18 cellular contexts compared by ENCODE assay signal in the genomic region with DNA sequence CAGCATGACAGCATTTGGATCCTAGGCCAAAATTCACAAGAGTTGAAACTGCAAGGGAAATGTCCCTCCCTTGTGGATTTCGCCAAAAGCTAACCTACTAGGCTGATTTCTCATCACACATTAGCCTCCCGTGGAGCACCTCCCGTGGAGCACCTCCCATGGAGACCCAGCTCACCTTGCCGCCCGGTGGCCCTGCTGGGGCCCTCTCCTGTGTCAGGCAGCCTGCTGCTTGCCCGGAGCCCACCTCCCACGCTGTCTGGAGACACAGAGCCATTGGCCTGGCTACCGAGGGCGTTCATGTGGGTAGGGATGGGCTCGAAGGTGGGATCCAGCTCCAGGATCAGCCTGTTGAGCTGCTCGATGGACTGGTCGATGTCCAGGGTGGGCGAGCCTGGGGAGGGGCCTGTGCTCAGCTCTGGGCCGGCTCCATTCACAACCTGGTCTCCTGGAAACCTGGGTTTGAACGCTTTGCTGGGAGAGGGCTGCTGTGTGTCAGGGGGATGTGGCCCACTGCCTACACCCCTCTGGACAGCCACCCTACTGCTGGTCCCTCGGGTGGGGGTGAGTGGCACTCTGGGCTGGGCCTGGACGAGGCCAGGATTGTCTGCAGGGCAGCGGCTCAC.
A peak's percentile ranks its signal among the peaks of the same experiment; 100 is the strongest.
DNase-seq lines count a peak whose midpoint lies in the region; ATAC-seq, FAIRE-seq and TF ChIP-seq lines count a peak whose summit lies in the region.
"Had no signal": no experiment of that assay in that cellular context is flagged by ENCODE, and none has a peak within 500 bp of the region (broad histone marks: within the 10 kb centered on the region; RNA-seq: fewer than 3 reads in every experiment).

No MANE protein-coding gene starts in this region.

- no TSS peak for BruUV-seq in K562 (replicated peaks; lab: Mats Ljungman, UMichigan)

- TF ChIP-seq CTCF in HEK293 (tag by site-specific recombination; IDR thresholded peaks at IDR 0.05) (no peak), K562 (IDR thresholded peaks at IDR 0.05 in 2 of 3, conservative IDR thresholded peaks at IDR 0.05 in 1 of 3; ENCODE audit: insufficient read depth in 2 of 3, low read depth in 1 of 3, low read length in 3 of 3) (no peak), spleen (IDR thresholded peaks at IDR 0.05 in 8 of 11, conservative IDR thresholded peaks at IDR 0.05 in 3 of 11) (no peak)

- CTCF ChIA-PET in HEK293 (lab: Yijun Ruan, JAX) = no interaction called here
- CTCF ChIA-PET in K562 (lab: Yijun Ruan, JAX; ENCODE audit: low intra/inter-chr PET ratio) = no interaction called here

- no peak overlapping the region for H3K9ac ChIP-seq in K562 (ENCODE audit: insufficient read depth in 1 of 2, low read depth in 2 of 2, low read length in 2 of 2)

- no peak overlapping the region for H3K4me2 ChIP-seq in K562 (ENCODE audit: insufficient read depth, low read length)

- 0% methylated on average over 18 of the region's 18 CpGs for WGBS in K562 (ENCODE audit: insufficient coverage, low coverage, missing lambda C conversion rate)
- WGBS in spleen, 5 donors = 91 to 94% (median 92%) methylated on average over 13 to 18 of the region's 18 CpGs

- H3K27me3 ChIP-seq in K562 (ENCODE audit: control insufficient read depth in 2 of 2, insufficient read depth in 2 of 2, low read length in 2 of 2) = peaks cover 5 to 55% of the 10 kb centered on the region in 2 experiments; a peak in 4 of 5 replicates
- H3K27me3 ChIP-seq in spleen (replicated peaks in 1 of 7) = no peaks in the 10 kb centered on the region

- ATAC-seq in K562 = no peak
- no peak for ATAC-seq in HG02884 (IDR thresholded peaks at IDR 0.05; ENCODE audit: unreplicated experiment)
- ATAC-seq: CD8-positive, alpha-beta T cell had no signal

- TF ChIP-seq RAD21 in K562 (CRISPR knock-in tag; conservative IDR thresholded peaks at IDR 0.05 in 1 of 2, IDR thresholded peaks at IDR 0.05 in 1 of 2) = no peak

- in situ Hi-C loops in K562 (cut with MboI) = no loop called here

- no peaks in the 10 kb centered on the region for H3K79me2 ChIP-seq in K562 (ENCODE audit: control insufficient read depth, insufficient read depth, low read length)

- FAIRE-seq in K562 (lab: Jason Lieb, UNC) = no peak
- FAIRE-seq: GM12892, HTR-8/SVneo had no signal

- H2AFZ ChIP-seq in K562 (ENCODE audit: low read depth, low read length) = no peak overlapping the region

- POLR2A ChIA-PET in HEK293 (lab: Yijun Ruan, JAX) (no interaction called here), K562 (lab: Yijun Ruan, JAX) (interaction anchor here (0.9 kb wide), 1 partner anchor 13 kb away, joined by 3 read pairs; no protein-coding TSS in a partner anchor)

- H3K9me3 ChIP-seq in HEK293 (ENCODE audit: control insufficient read depth, insufficient read depth, low read depth, low read length) (no peaks in the 10 kb centered on the region), K562 (replicated peaks; ENCODE audit: control insufficient read depth, insufficient read depth, low read depth, low read length) (no peaks in the 10 kb centered on the region), spleen (no peaks in the 10 kb centered on the region)
- H3K9me3 ChIP-seq: Caco-2, HAP-1 had no signal

- intact Hi-C loops in K562 (cut with micrococcal nuclease) = no loop called here
- intact Hi-C loops in spleen (cut with DNase I; ENCODE audit: low total_unique reads) = no loop called here
- intact Hi-C loops in cardiac septum (cut with DNase I) = no loop called here

- H3K4me3 ChIP-seq in HEK293 (ENCODE audit: low read depth, low read length) (no peak overlapping the region), K562 (no peak overlapping the region), spleen (no peak overlapping the region)
- H3K4me3 ChIP-seq: HAP-1 had no signal

- DNase-seq in NCI-H1417 (lab: John Stamatoyannopoulos, UW) (peak in 2 of 3 experiments; percentile 22 to 38), NCI-H1417 treated with DMSO at 0.1 percent for 48 hours (lab: John Stamatoyannopoulos, UW) (no peak), K562 (ENCODE audit: extremely low read depth in 1 of 4, low spot score in 3 of 4) (no peak), spleen (peak; percentile 70), MV-4-11 (lab: John Stamatoyannopoulos, UW) (no peak), cardiac septum (ENCODE audit: low spot score) (no peak)
- DNase-seq: Caco-2; CD8-positive, alpha-beta T cell; DND-41; GDM1; GOT3; HFFc6 had no signal

- TF ChIP-seq EP300 in K562 (IDR thresholded peaks at IDR 0.05; ENCODE audit: low read length) = no peak

- H3K36me3 ChIP-seq in HEK293 (ENCODE audit: control insufficient read depth in 2 of 2, insufficient read depth in 1 of 2, low read length in 2 of 2) (no peaks in the 10 kb centered on the region), K562 (ENCODE audit: control insufficient read depth, insufficient read depth, low read length) (no peaks in the 10 kb centered on the region), spleen (peaks cover 0 to 81% (median 24%) of the 10 kb centered on the region in 6 donors)

- no peaks in the 10 kb centered on the region for H3K9me1 ChIP-seq in K562 (ENCODE audit: control insufficient read depth, insufficient read depth, low read length)

- TF ChIP-seq POLR2A in K562 (conservative IDR thresholded peaks at IDR 0.05) (no peak), spleen (IDR thresholded peaks at IDR 0.05) (no peak)

- H3K27ac ChIP-seq in HEK293 (ENCODE audit: extremely low read depth, low read depth, low read length) (no peak overlapping the region), K562 (ENCODE audit: extremely low read depth, low read depth, low read length) (no peak overlapping the region), spleen (peak overlapping the region in 1 of 8 donors; percentile 21)
- H3K27ac ChIP-seq: 22Rv1 had no signal

- H3K4me1 ChIP-seq in HEK293 (ENCODE audit: control insufficient read depth, insufficient read depth, low read length) (peaks cover 11% of the 10 kb centered on the region), K562 (replicated peaks in 1 of 2; ENCODE audit: control insufficient read depth in 2 of 2, insufficient read depth in 2 of 2, low read length in 2 of 2) (peaks cover 0 to 6% of the 10 kb centered on the region in 2 experiments; a peak in 2 of 5 replicates), spleen (peaks cover 0 to 31% (median 14%) of the 10 kb centered on the region in 6 donors)
- H3K4me1 ChIP-seq: Caco-2 had no signal

- H4K20me1 ChIP-seq in K562 (replicated peaks; ENCODE audit: control insufficient read depth, insufficient read depth, low read length) = 0 out of 2 replicates have a peak, but pooled peaks cover 3% of the 10 kb centered on the region

TF ChIP-seq in HEK293, 187 proteins besides CTCF, POLR2A, EP300 and RAD21:
- TF ChIP-seq ZFHX2 (tag by site-specific recombination; conservative IDR thresholded peaks at IDR 0.05) (peak; percentile 48), EGR2 (tag by site-specific recombination; IDR thresholded peaks at IDR 0.05; ENCODE audit: low read depth) (peak; percentile 30; the same call in 1 of the 2 replicates), ZIC2 (tag by site-specific recombination; IDR thresholded peaks at IDR 0.05) (peak; percentile 95), ZNF133 (tag by site-specific recombination; IDR thresholded peaks at IDR 0.05) (no peak), GLIS1 (tag by site-specific recombination; IDR thresholded peaks at IDR 0.05) (peak; percentile 84)
- TF ChIP-seq, protein P1, sequence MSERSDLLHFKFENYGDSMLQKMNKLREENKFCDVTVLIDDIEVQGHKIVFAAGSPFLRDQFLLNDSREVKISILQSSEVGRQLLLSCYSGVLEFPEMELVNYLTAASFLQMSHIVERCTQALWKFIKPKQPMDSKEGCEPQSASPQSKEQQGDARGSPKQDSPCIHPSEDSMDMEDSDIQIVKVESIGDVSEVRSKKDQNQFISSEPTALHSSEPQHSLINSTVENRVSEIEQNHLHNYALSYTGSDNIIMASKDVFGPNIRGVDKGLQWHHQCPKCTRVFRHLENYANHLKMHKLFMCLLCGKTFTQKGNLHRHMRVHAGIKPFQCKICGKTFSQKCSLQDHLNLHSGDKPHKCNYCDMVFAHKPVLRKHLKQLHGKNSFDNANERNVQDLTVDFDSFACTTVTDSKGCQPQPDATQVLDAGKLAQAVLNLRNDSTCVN (tag by site-specific recombination; optimal IDR thresholded peaks at IDR 0.05) = no peak
TF ChIP-seq in HEK293: peak in this region for 4.

TF ChIP-seq in K562, 482 proteins besides CTCF, POLR2A, EP300 and RAD21:
- peak; percentile 59 for TF ChIP-seq ZNF263 (CRISPR knock-in tag; IDR thresholded peaks at IDR 0.05; ENCODE audit: borderline replicate concordance)
- TF ChIP-seq, protein P2, sequence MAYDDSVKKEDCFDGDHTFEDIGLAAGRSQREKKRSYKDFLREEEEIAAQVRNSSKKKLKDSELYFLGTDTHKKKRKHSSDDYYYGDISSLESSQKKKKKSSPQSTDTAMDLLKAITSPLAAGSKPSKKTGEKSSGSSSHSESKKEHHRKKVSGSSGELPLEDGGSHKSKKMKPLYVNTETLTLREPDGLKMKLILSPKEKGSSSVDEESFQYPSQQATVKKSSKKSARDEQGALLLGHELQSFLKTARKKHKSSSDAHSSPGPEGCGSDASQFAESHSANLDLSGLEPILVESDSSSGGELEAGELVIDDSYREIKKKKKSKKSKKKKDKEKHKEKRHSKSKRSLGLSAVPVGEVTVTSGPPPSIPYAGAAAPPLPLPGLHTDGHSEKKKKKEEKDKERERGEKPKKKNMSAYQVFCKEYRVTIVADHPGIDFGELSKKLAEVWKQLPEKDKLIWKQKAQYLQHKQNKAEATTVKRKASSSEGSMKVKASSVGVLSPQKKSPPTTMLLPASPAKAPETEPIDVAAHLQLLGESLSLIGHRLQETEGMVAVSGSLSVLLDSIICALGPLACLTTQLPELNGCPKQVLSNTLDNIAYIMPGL (CRISPR knock-in tag; IDR thresholded peaks at IDR 0.05) = no peak

Comparison
In these comparisons a context has a peak if more than half of its experiments do, and no peak if none do; other contexts are left out.
1. DNase-seq: peak in NCI-H1417 (2 of 3) and spleen (single experiment); none in NCI-H1417 treated with DMSO at 0.1 percent for 48 hours (single experiment), K562 (0 of 4), MV-4-11 (single experiment) and cardiac septum (single experiment).